In the genomic region with DNA sequence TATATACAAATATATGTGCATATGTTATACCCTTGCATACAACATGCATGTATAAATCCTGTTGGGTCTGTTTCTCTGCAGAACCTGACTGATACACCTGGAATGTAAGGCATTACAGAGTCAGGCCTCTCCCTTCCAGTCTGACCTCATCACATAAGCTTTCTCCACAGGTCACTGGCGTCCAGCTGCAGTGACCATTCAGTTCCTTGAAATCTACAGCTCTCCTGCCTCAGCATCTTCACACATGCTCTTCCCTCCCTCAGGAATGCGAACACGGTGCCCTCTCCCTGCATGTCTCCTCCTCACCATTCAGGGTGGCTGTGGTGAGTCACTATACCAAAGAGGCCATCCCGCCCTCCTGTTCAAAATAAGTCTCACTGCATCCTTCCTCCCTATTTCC, we compare ENCODE assay signal across 28 cellular contexts.
A peak's percentile ranks its signal among the peaks of the same experiment; 100 is the strongest.
DNase-seq lines count a peak whose midpoint lies in the region; ATAC-seq, FAIRE-seq and TF ChIP-seq lines count a peak whose summit lies in the region.
"Had no signal": no experiment of that assay in that cellular context is flagged by ENCODE, and none has a peak within 500 bp of the region (broad histone marks: within the 10 kb centered on the region; RNA-seq: fewer than 3 reads in every experiment).

No MANE protein-coding gene starts in this region.

- FAIRE-seq in urothelium cell line (lab: Jason Lieb, UNC) = no peak
- FAIRE-seq in GM12891 (lab: Jason Lieb, UNC) = no peak
- FAIRE-seq: islet of Langerhans had no signal

- WGBS in mammary epithelial cell (ENCODE audit: low coverage, missing lambda C conversion rate) = 45% methylated on average over 4 of the region's 4 CpGs

- no peak overlapping the region for H3K4me3 Mint-ChIP-seq in activated CD8-positive, alpha-beta memory T cell treated with anti-CD3 and anti-CD28 coated beads, Interleukin-2, amount 10 ng/mL, durations not matched to agents 7 days and 5 days
- H3K4me3 Mint-ChIP-seq: activated CD4-positive, alpha-beta T cell treated with anti-CD3 and anti-CD28 coated beads, Interleukin-2, amount 10 ng/mL, durations not matched to agents 7 days and 5 days; activated naive CD4-positive, alpha-beta T cell treated with anti-CD3 and anti-CD28 coated beads for 36 hours; activated T-cell treated with anti-CD3 and anti-CD28 coated beads, Interleukin-2, amount 50 U/mL, for 72 hours; H9 had no signal

- H3K27me3 ChIP-seq in mammary epithelial cell (ENCODE audit: insufficient read depth, low read length) = no peaks in the 10 kb centered on the region
- H3K27me3 ChIP-seq: hepatocyte, transverse colon had no signal

- H3K36me3 ChIP-seq in mammary epithelial cell (ENCODE audit: insufficient read depth, low read length) = no peaks in the 10 kb centered on the region
- H3K36me3 ChIP-seq: prostate gland, transverse colon, WERI-Rb-1 had no signal

- no peak overlapping the region for H3K9ac ChIP-seq in mammary epithelial cell (ENCODE audit: insufficient read depth, low read length)
- H3K9ac ChIP-seq: SK-N-SH had no signal

- in situ Hi-C loops in mammary epithelial cell (cut with MboI; ENCODE audit: low sequenced_read_pairs in 2 of 2) = no loop called here

- no peak for TF ChIP-seq CTCF in mammary epithelial cell (conservative IDR thresholded peaks at IDR 0.05 in 1 of 2, IDR thresholded peaks at IDR 0.05 in 1 of 2; ENCODE audit: extremely low read depth in 1 of 2, insufficient read depth in 1 of 2, low read depth in 1 of 2, low read length in 2 of 2)

- dilution Hi-C loops in mammary epithelial cell (cut with HindIII; ENCODE audit: low sequenced_read_pairs) = no loop called here

- intact Hi-C loops in mammary epithelial cell (cut with micrococcal nuclease) = no loop called here

- H3K9me3 Mint-ChIP-seq in activated CD8-positive, alpha-beta memory T cell treated with anti-CD3 and anti-CD28 coated beads, Interleukin-2, amount 10 ng/mL, durations not matched to agents 7 days and 5 days (ENCODE audit: low read depth) = no peaks in the 10 kb centered on the region
- H3K9me3 Mint-ChIP-seq: activated T-cell treated with anti-CD3 and anti-CD28 coated beads, Interleukin-2, amount 50 U/mL, for 72 hours had no signal

- H3K36me3 Mint-ChIP-seq in activated CD8-positive, alpha-beta memory T cell treated with anti-CD3 and anti-CD28 coated beads, Interleukin-2, amount 10 ng/mL, durations not matched to agents 7 days and 5 days = no peaks in the 10 kb centered on the region

- H3K27ac ChIP-seq in mammary epithelial cell (ENCODE audit: insufficient read depth, low read depth, low read length) = no peak overlapping the region
- H3K27ac ChIP-seq: 22Rv1, dorsolateral prefrontal cortex, hepatocyte, prostate gland, transverse colon had no signal

- H3K4me1 Mint-ChIP-seq in activated CD8-positive, alpha-beta memory T cell treated with anti-CD3 and anti-CD28 coated beads, Interleukin-2, amount 10 ng/mL, durations not matched to agents 7 days and 5 days = no peaks in the 10 kb centered on the region
- H3K4me1 Mint-ChIP-seq: activated CD4-positive, alpha-beta T cell treated with anti-CD3 and anti-CD28 coated beads, Interleukin-2, amount 10 ng/mL, durations not matched to agents 7 days and 5 days had no signal

- no peak overlapping the region for H3K4me2 ChIP-seq in mammary epithelial cell (ENCODE audit: insufficient read depth, low read depth, low read length)
- H3K4me2 ChIP-seq: hepatocyte, SK-N-SH had no signal

- no peak for ATAC-seq in activated CD8-positive, alpha-beta memory T cell treated with anti-CD3 and anti-CD28 coated beads, Interleukin-2, amount 10 ng/mL, durations not matched to agents 7 days and 5 days
- ATAC-seq: activated T-cell treated with anti-CD3 and anti-CD28 coated beads, Interleukin-2, amount 50 U/mL, for 72 hours had no signal

- H3K27ac Mint-ChIP-seq in activated CD8-positive, alpha-beta memory T cell treated with anti-CD3 and anti-CD28 coated beads, Interleukin-2, amount 10 ng/mL, durations not matched to agents 7 days and 5 days = no peak overlapping the region
- H3K27ac Mint-ChIP-seq: activated CD4-positive, alpha-beta T cell treated with anti-CD3 and anti-CD28 coated beads, Interleukin-2, amount 10 ng/mL, durations not matched to agents 7 days and 5 days; activated naive CD4-positive, alpha-beta T cell treated with anti-CD3 and anti-CD28 coated beads for 36 hours; activated T-cell treated with anti-CD3 and anti-CD28 coated beads, Interleukin-2, amount 50 U/mL, for 72 hours; H9 had no signal

- H3K27me3 Mint-ChIP-seq in activated CD8-positive, alpha-beta memory T cell treated with anti-CD3 and anti-CD28 coated beads, Interleukin-2, amount 10 ng/mL, durations not matched to agents 7 days and 5 days = no peaks in the 10 kb centered on the region
- H3K27me3 Mint-ChIP-seq: activated CD4-positive, alpha-beta T cell treated with anti-CD3 and anti-CD28 coated beads, Interleukin-2, amount 10 ng/mL, durations not matched to agents 7 days and 5 days had no signal

- peaks cover 3% of the 10 kb centered on the region for H3K9me3 ChIP-seq in mammary epithelial cell (replicated peaks; ENCODE audit: insufficient read depth, low read length)
- H3K9me3 ChIP-seq: prostate gland, SK-N-SH, transverse colon had no signal

- no TSS peak for BruUV-seq in mammary epithelial cell (replicated peaks; lab: Mats Ljungman, UMichigan)

- H2AFZ ChIP-seq in mammary epithelial cell (ENCODE audit: low read depth, low read length) = no peak overlapping the region
- H2AFZ ChIP-seq: hepatocyte had no signal

- H3K79me2 ChIP-seq in mammary epithelial cell (ENCODE audit: insufficient read depth, low read length) = no peaks in the 10 kb centered on the region
- H3K79me2 ChIP-seq: hepatocyte had no signal

- no peaks in the 10 kb centered on the region for H3K4me1 ChIP-seq in mammary epithelial cell (ENCODE audit: insufficient read depth, low read length)
- H3K4me1 ChIP-seq: prostate gland, transverse colon had no signal

- CTCF ChIA-PET in mammary epithelial cell (lab: Charles Lee; ENCODE audit: low non-redundant PET) = no interaction called here
- CTCF ChIA-PET in activated CD8-positive, alpha-beta memory T cell treated with anti-CD3 and anti-CD28 coated beads, Interleukin-2, amount 10 ng/mL, durations not matched to agents 7 days and 5 days (lab: Charles Lee) = no interaction called here

- H3K4me3 ChIP-seq in mammary epithelial cell (replicated peaks in 1 of 3; ENCODE audit: insufficient read depth in 1 of 3, low read depth in 2 of 3, low read length in 3 of 3) = no peak overlapping the region
- H3K4me3 ChIP-seq: dorsolateral prefrontal cortex, hepatocyte, prostate gland, transverse colon had no signal

- peak; percentile 12 for DNase-seq in DMS53 (lab: John Stamatoyannopoulos, UW)
- DNase-seq in DMS53 treated with DMSO at 0.1 percent for 48 hours (lab: John Stamatoyannopoulos, UW; ENCODE audit: unreplicated experiment) = no peak
- DNase-seq in mammary epithelial cell = peak; percentile 3
- DNase-seq in iPS-NIHi7 (ENCODE audit: extremely low spot score) = peak; percentile 34
- peak; percentile 66 for DNase-seq in urothelium cell line (ENCODE audit: low spot score)
- no peak for DNase-seq in activated CD8-positive, alpha-beta memory T cell treated with anti-CD3 and anti-CD28 coated beads, Interleukin-2, amount 10 ng/mL, durations not matched to agents 7 days and 5 days
- no peak for DNase-seq in GM12891 (ENCODE audit: insufficient read length, low spot score)
- no peak for DNase-seq in NCI-H1048 (lab: John Stamatoyannopoulos, UW)
- DNase-seq: activated CD4-positive, alpha-beta T cell treated with anti-CD3 and anti-CD28 coated beads, Interleukin-2, amount 10 ng/mL, durations not matched to agents 7 days and 5 days; activated naive CD4-positive, alpha-beta T cell treated with anti-CD3 and anti-CD28 coated beads for 36 hours; activated T-cell treated with anti-CD3 and anti-CD28 coated beads, Interleukin-2, amount 50 U/mL, for 72 hours; amniotic stem cell; DND-41; dorsolateral prefrontal cortex; erythroblast; H9; Karpas-422; NCI-H1092 treated with DMSO at 0.1 percent for 48 hours; NCI-H1930; NCI-H226; RPMI8226; SK-N-SH; transverse colon; WERI-Rb-1 had no signal

- H4K20me1 ChIP-seq in mammary epithelial cell (ENCODE audit: insufficient read depth, low read length) = no peaks in the 10 kb centered on the region

- no peak for TF ChIP-seq POLR2A in GM12891 (IDR thresholded peaks at IDR 0.05; ENCODE audit: low read depth, low read length)

TF ChIP-seq in GM12891, 5 proteins besides CTCF, POLR2A, EP300 and RAD21:
- TF ChIP-seq PAX5 (IDR thresholded peaks at IDR 0.05; ENCODE audit: insufficient read depth, low read length, severe bottlenecking) (no peak), TAF1 (IDR thresholded peaks at IDR 0.05; ENCODE audit: low read depth, low read length) (no peak), POLR2AphosphoS5 (IDR thresholded peaks at IDR 0.05; ENCODE audit: low read depth, low read length) (no peak), SPI1 (IDR thresholded peaks at IDR 0.05; ENCODE audit: low read depth, low read length) (no peak), POU2F2 (IDR thresholded peaks at IDR 0.05; ENCODE audit: low read depth, low read length) (no peak)

Comparison
In these comparisons a context has a peak if more than half of its experiments do, and no peak if none do; other contexts are left out.
1. DNase-seq: peak in DMS53 (single experiment), mammary epithelial cell (single experiment), iPS-NIHi7 (single experiment) and urothelium cell line (single experiment); none in DMS53 treated with DMSO at 0.1 percent for 48 hours (single experiment), activated CD8-positive, alpha-beta memory T cell treated with anti-CD3 and anti-CD28 coated beads, Interleukin-2, amount 10 ng/mL, durations not matched to agents 7 days and 5 days (single experiment), GM12891 (single experiment) and NCI-H1048 (single experiment).